ENCODE assay signal across 19 cellular contexts in the genomic region with DNA sequence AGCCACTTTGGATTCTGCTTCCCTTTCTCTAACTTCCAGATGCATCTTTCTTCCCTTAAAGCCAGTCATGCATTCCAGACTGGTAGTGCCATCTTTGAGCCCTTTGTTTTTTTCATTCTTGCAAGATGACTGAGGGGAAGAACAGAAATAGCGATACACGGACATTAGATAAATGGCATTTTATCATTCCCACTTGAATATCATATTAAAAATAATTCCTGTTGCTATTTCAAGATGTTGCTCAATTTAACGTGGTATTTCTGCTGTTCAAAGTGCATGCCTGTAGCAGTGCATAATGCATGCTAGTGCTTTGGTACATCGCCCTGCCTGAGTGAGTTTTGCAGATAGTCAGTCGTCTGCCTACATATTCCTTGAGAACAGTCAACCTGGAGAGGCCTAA.
DNase-seq lines count a peak whose midpoint lies in the region; ATAC-seq and TF ChIP-seq lines count a peak whose summit lies in the region.
"Had no signal": no experiment of that assay in that cellular context is flagged by ENCODE, and none has a peak within 500 bp of the region (broad histone marks: within the 10 kb centered on the region; RNA-seq: fewer than 3 reads in every experiment).

No MANE protein-coding gene starts in this region.

- no peaks in the 10 kb centered on the region for H3K36me3 Mint-ChIP-seq in chondrocyte (ENCODE audit: low read depth)
- H3K36me3 Mint-ChIP-seq: activated naive CD4-positive, alpha-beta T cell treated with anti-CD3 and anti-CD28 coated beads, Interleukin-2, amount 50 U/mL, for 24 hours had no signal

- H3K9me3 Mint-ChIP-seq in chondrocyte (ENCODE audit: low read depth): no peaks in the 10 kb centered on the region
- H3K9me3 Mint-ChIP-seq: activated naive CD4-positive, alpha-beta T cell treated with anti-CD3 and anti-CD28 coated beads, Interleukin-2, amount 50 U/mL, for 24 hours; activated T-cell treated with anti-CD3 and anti-CD28 coated beads, Interleukin-2, amount 50 U/mL, for 72 hours; H9; nephron had no signal

- TF ChIP-seq CTCF in chondrocyte (IDR thresholded peaks at IDR 0.05): no peak
- no peak for TF ChIP-seq CTCF in left lung (IDR thresholded peaks at IDR 0.05)
- no peak for TF ChIP-seq CTCF in upper lobe of right lung (IDR thresholded peaks at IDR 0.05)
- TF ChIP-seq CTCF in omental fat pad (IDR thresholded peaks at IDR 0.05): no peak

- no peaks in the 10 kb centered on the region for H3K9me3 ChIP-seq in SJCRH30 (replicated peaks)
- no peaks in the 10 kb centered on the region for H3K9me3 ChIP-seq in left lung
- H3K9me3 ChIP-seq in upper lobe of right lung: no peaks in the 10 kb centered on the region

- no peaks in the 10 kb centered on the region for H3K36me3 ChIP-seq in SJCRH30
- H3K36me3 ChIP-seq in left lung: no peaks in the 10 kb centered on the region
- no peaks in the 10 kb centered on the region for H3K36me3 ChIP-seq in upper lobe of right lung

- H3K27ac Mint-ChIP-seq in chondrocyte (ENCODE audit: unreplicated experiment): peak overlapping the region; percentile 75
- H3K27ac Mint-ChIP-seq: activated naive CD4-positive, alpha-beta T cell treated with anti-CD3 and anti-CD28 coated beads, Interleukin-2, amount 50 U/mL, for 24 hours; activated T-cell treated with anti-CD3 and anti-CD28 coated beads, Interleukin-2, amount 50 U/mL, for 72 hours; H9 had no signal

- peaks cover 66% of the 10 kb centered on the region for H3K4me1 Mint-ChIP-seq in chondrocyte (ENCODE audit: low read depth)
- H3K4me1 Mint-ChIP-seq: activated naive CD4-positive, alpha-beta T cell treated with anti-CD3 and anti-CD28 coated beads, Interleukin-2, amount 50 U/mL, for 24 hours had no signal

- H3K27ac ChIP-seq in SJCRH30: peak overlapping the region; percentile 78; the same call in 1 of the 2 replicates
- no peak overlapping the region for H3K27ac ChIP-seq in left lung
- no peak overlapping the region for H3K27ac ChIP-seq in upper lobe of right lung
- H3K27ac ChIP-seq: RWPE1 had no signal

- H3K27me3 Mint-ChIP-seq in chondrocyte (ENCODE audit: low read depth): no peaks in the 10 kb centered on the region

- H3K4me1 ChIP-seq in SJCRH30: peaks cover 22% of the 10 kb centered on the region
- H3K4me1 ChIP-seq in left lung: no peaks in the 10 kb centered on the region
- peaks cover 14% of the 10 kb centered on the region for H3K4me1 ChIP-seq in upper lobe of right lung

- intact Hi-C loops in left lung (cut with DNase I) (no loop called here), upper lobe of right lung (cut with DNase I) (no loop called here)

- H3K27me3 ChIP-seq in SJCRH30 (no peaks in the 10 kb centered on the region), left lung (no peaks in the 10 kb centered on the region), upper lobe of right lung (no peaks in the 10 kb centered on the region)

- ATAC-seq in left lung (peak; percentile 32), upper lobe of right lung (peak; percentile 17), omental fat pad (ENCODE audit: low FRiP score) (no peak), HG02938 (IDR thresholded peaks at IDR 0.05; ENCODE audit: unreplicated experiment) (no peak)
- ATAC-seq: activated T-cell treated with anti-CD3 and anti-CD28 coated beads, Interleukin-2, amount 50 U/mL, for 72 hours; GM12878 had no signal

- DNase-seq in SJCRH30 (no peak), chondrocyte (ENCODE audit: low spot score) (no peak), left lung (no peak), upper lobe of right lung (no peak), cortex of kidney (lab: John Stamatoyannopoulos, UW) (no peak), omental fat pad (ENCODE audit: low spot score) (no peak)
- DNase-seq: activated CD4-positive, alpha-beta T cell treated with anti-CD3 and anti-CD28 coated beads for 4 hours; activated T-cell treated with anti-CD3 and anti-CD28 coated beads, Interleukin-2, amount 50 U/mL, for 72 hours; AML-193; DMS79 treated with DMSO at 0.1 percent for 48 hours; effector CD8-positive, alpha-beta T cell; H9; midbrain; NCI-H1436 had no signal

- no peak overlapping the region for H3K4me3 ChIP-seq in SJCRH30
- H3K4me3 ChIP-seq in left lung: no peak overlapping the region
- H3K4me3 ChIP-seq in upper lobe of right lung: no peak overlapping the region
- H3K4me3 ChIP-seq: GM12878 had no signal

- no peak overlapping the region for H3K4me3 Mint-ChIP-seq in chondrocyte (ENCODE audit: unreplicated experiment)
- H3K4me3 Mint-ChIP-seq: activated naive CD4-positive, alpha-beta T cell treated with anti-CD3 and anti-CD28 coated beads, Interleukin-2, amount 50 U/mL, for 24 hours; activated T-cell treated with anti-CD3 and anti-CD28 coated beads, Interleukin-2, amount 50 U/mL, for 72 hours; H9; nephron had no signal

Comparison
In these comparisons a context has a peak if more than half of its experiments do, and no peak if none do; other contexts are left out.
1. ATAC-seq: peak in left lung (single experiment) and upper lobe of right lung (single experiment); none in omental fat pad (single experiment) and HG02938 (single experiment).